In the genomic region with DNA sequence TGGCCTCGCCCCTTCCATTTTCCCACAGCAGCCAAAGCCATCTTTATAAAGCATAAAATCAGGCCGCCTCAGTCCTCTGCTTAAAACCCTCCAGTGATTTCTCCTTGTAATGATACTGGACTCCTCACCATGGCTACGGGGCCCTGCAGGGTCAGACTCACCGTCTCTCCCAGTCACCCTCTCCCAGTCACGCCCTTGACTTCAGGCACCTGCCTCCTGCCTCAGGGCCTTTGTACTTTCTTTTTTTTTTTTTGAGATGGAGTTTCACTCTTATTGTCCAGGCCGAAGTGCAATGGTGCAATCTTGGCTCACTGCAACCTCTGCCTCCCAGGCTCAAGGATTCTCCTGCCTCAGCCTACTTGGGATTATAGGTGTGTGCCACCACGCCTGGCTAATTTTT, we compare ENCODE assay signal across 19 cellular contexts. TPM values are rescaled to one million over a fixed set of nuclear protein-coding genes. Genes with fewer than 3 reads are reported as not detected.
DNase-seq lines count a peak whose midpoint lies in the region; ATAC-seq and TF ChIP-seq lines count a peak whose summit lies in the region.
"Had no signal": no experiment of that assay in that cellular context is flagged by ENCODE, and none has a peak within 500 bp of the region (broad histone marks: within the 10 kb centered on the region; RNA-seq: fewer than 3 reads in every experiment).

No MANE protein-coding gene starts in this region.

- no TSS peak for BruUV-seq in MCF 10A (replicated peaks; lab: Mats Ljungman, UMichigan)

- no peak for ATAC-seq in T-cell (replicated peaks in 1 of 4)
- peak; percentile 69 for ATAC-seq in foreskin keratinocyte
- no peak for ATAC-seq in GM19023 (IDR thresholded peaks at IDR 0.05; ENCODE audit: unreplicated experiment)
- ATAC-seq in left cardiac atrium, result no peak
- ATAC-seq: gastrocnemius medialis, GM23338, right lobe of liver, upper lobe of right lung had no signal

- H3K4me1 ChIP-seq in breast epithelium (no peaks in the 10 kb centered on the region), foreskin keratinocyte (peaks cover 33% of the 10 kb centered on the region)
- H3K4me1 ChIP-seq: gastrocnemius medialis, right lobe of liver had no signal

- H3K4me1 Mint-ChIP-seq in MCF 10A (ENCODE audit: insufficient read depth, unreplicated experiment) (peaks cover 23% of the 10 kb centered on the region), T-cell (peaks cover 61 to 72% (median 67%) of the 10 kb centered on the region in 3 donors)

- no peaks in the 10 kb centered on the region for H3K36me3 ChIP-seq in breast epithelium
- H3K36me3 ChIP-seq: gastrocnemius medialis, right lobe of liver, upper lobe of right lung had no signal

- TF ChIP-seq CTCF in MCF 10A (IDR thresholded peaks at IDR 0.05; ENCODE audit: unreplicated experiment) (no peak), breast epithelium (IDR thresholded peaks at IDR 0.05) (no peak), foreskin keratinocyte (conservative IDR thresholded peaks at IDR 0.05) (no peak)

- CTCF ChIA-PET in MCF 10A (lab: Yijun Ruan, JAX), result no interaction called here
- CTCF ChIA-PET in T-cell (lab: Charles Lee), result interaction anchor here in 1 of 2 donors (1.0 kb wide), 1 partner anchor 12 kb away, joined by 4 read pairs; no protein-coding TSS in a partner anchor

- peak; percentile 38 for DNase-seq in MCF 10A (ENCODE audit: unreplicated experiment)
- no peak for DNase-seq in breast epithelium (ENCODE audit: low spot score in 2 of 2)
- no peak for DNase-seq in T-cell
- DNase-seq in foreskin keratinocyte, result peak in 1 of 2 donors; percentile 80
- DNase-seq in Ammon's horn (ENCODE audit: low spot score), result no peak
- no peak for DNase-seq in left cardiac atrium
- no peak for DNase-seq in HCEC 1CT
- DNase-seq: activated gamma-delta T cell treated with Interleukin-2 at 50 U/mL for 16 hours; caudate nucleus; DMS153; gastrocnemius medialis; NCI-H774; occipital lobe; right lobe of liver; stimulated activated CD4-positive, alpha-beta T cell treated with anti-CD3 and anti-CD28 coated beads, Interleukin-4, amount 100 ng/mL, for 1 hour; T-helper 9 cell; upper lobe of right lung had no signal

- TF ChIP-seq POLR2A in breast epithelium (IDR thresholded peaks at IDR 0.05), result no peak

- intact Hi-C loops in MCF 10A (cut with micrococcal nuclease) (no loop called here), breast epithelium (cut with DNase I; ENCODE audit: low total_unique reads) (no loop called here), left cardiac atrium (cut with DNase I) (no loop called here)

- H3K9me3 Mint-ChIP-seq in MCF 10A (ENCODE audit: unreplicated experiment) (no peaks in the 10 kb centered on the region), T-cell (peaks cover 0 to 7% (median 0%) of the 10 kb centered on the region in 3 donors)
- H3K9me3 Mint-ChIP-seq: GM23338 had no signal

- POLR2A ChIA-PET in MCF 10A (lab: Yijun Ruan, JAX) (no interaction called here), T-cell (lab: Charles Lee) (interaction anchor here in 1 of 2 donors (0.6 kb wide), 1 partner anchor 74 kb away, joined by 3 read pairs; no protein-coding TSS in a partner anchor)

- H3K27ac ChIP-seq in breast epithelium (no peak overlapping the region), foreskin keratinocyte (peak overlapping the region; percentile 81)
- H3K27ac ChIP-seq: gastrocnemius medialis, right lobe of liver, upper lobe of right lung had no signal

- H3K9me3 ChIP-seq in breast epithelium, result no peaks in the 10 kb centered on the region
- H3K9me3 ChIP-seq: gastrocnemius medialis, right lobe of liver, upper lobe of right lung had no signal

- no peak overlapping the region for H3K4me3 ChIP-seq in breast epithelium
- H3K4me3 ChIP-seq: gastrocnemius medialis, GM23338, right lobe of liver, upper lobe of right lung had no signal

- H3K36me3 Mint-ChIP-seq in MCF 10A (ENCODE audit: insufficient read depth, unreplicated experiment) (no peaks in the 10 kb centered on the region), T-cell (peaks cover 40% of the 10 kb centered on the region)

- H3K4me3 Mint-ChIP-seq in MCF 10A (ENCODE audit: unreplicated experiment) (no peak overlapping the region), T-cell (no peak overlapping the region)
- H3K4me3 Mint-ChIP-seq: GM23338 had no signal

- no peak overlapping the region for H3K27ac Mint-ChIP-seq in MCF 10A (ENCODE audit: low read depth, unreplicated experiment)
- H3K27ac Mint-ChIP-seq in T-cell, result peak overlapping the region; percentile 48 to 89
- H3K27ac Mint-ChIP-seq: GM23338 had no signal

- H3K27me3 ChIP-seq in breast epithelium (no peaks in the 10 kb centered on the region), foreskin keratinocyte (no peaks in the 10 kb centered on the region)
- H3K27me3 ChIP-seq: gastrocnemius medialis, right lobe of liver, upper lobe of right lung had no signal

- H3K27me3 Mint-ChIP-seq in MCF 10A (ENCODE audit: insufficient read depth, unreplicated experiment), result no peaks in the 10 kb centered on the region
- H3K27me3 Mint-ChIP-seq in T-cell, result no peaks in the 10 kb centered on the region

RNA-seq across cellular contexts. Expression of a gene that starts 47.8 kb away (rescaled TPM):
- total RNA-seq in MCF 10A (2022) (6.3 and 7.0 TPM in 2 replicates), breast epithelium (10 to 100 TPM in 2 of 3 donors, 1 to 10 TPM in 1; 8.2 to 12.1 (median 11.9) TPM), T-cell (100 to 1,000 TPM; 246 to 313 (median 280) TPM), foreskin keratinocyte (25.0 and 40.4 TPM in 2 replicates), left cardiac atrium (1 to 10 TPM; 4.4 to 7.4 TPM)
- polyA plus RNA-seq in foreskin keratinocyte, result 13.3 and 20.3 TPM in 2 replicates
